In the genomic region with DNA sequence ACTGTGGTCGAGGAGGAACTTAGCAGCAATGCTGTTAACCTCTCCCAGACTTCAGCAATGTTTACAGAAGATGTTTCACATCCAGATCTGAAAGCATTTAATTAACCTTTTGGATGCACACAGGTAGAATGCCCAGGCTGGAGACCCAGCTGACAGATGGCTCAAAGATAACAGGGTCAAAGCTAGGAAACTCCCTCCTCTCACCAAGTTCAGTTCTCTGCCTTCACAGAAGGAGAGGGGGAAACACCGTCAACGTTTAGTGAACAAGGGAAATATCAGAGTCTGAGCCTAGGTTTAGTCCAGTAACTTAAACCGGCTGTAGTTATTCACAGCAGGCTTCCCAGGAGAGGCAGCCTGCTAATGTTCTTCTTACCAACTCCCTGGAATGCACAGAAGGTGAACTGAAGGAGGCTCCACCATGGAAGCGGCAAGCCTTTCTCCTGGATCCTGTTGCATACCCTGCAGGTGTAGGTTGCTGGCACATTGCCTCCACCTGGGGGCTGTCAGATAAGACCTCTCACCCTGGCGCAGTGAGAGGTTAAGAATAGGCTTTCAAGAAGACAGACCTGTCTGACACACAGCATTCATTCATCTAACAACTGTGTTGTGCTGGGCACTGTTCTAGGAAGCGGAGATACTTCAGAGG, we compare ENCODE assay signal across 25 cellular contexts. TPM values are rescaled to one million over a fixed set of nuclear protein-coding genes. Genes with fewer than 3 reads are reported as not detected.
"Had no signal": no experiment of that assay in that cellular context is flagged by ENCODE, and none has a peak within 500 bp of the region (broad histone marks: within the 10 kb centered on the region; RNA-seq: fewer than 3 reads in every experiment).

No MANE protein-coding gene starts in this region.

- H3K27ac ChIP-seq: body of pancreas, colonic mucosa, gastrocnemius medialis, heart left ventricle, left ventricle myocardium inferior, neural progenitor cell, prostate gland, right atrium auricular region, transverse colon, uterus had no signal

- H3K9me3 Mint-ChIP-seq: activated CD4-positive, alpha-beta memory T cell treated with anti-CD3 and anti-CD28 coated beads, Interleukin-2, amount 10 ng/mL, durations not matched to agents 7 days and 5 days; activated T-helper 17 cell treated with anti-CD3 and anti-CD28 coated beads, Interleukin-2, amount 50 U/mL, for 72 hours; memory B cell; neural progenitor cell; T-helper 2 cell treated with Interferon-gamma antibody and Interleukin-4, amounts not matched to agents 5 μg/mL and 100 μg/mL, for 36 hours had no signal

- DNase-seq: activated CD4-positive, alpha-beta memory T cell treated with anti-CD3 and anti-CD28 coated beads, Interleukin-2, amount 10 ng/mL, durations not matched to agents 7 days and 5 days; activated CD4-positive, alpha-beta T cell treated with anti-CD3 and anti-CD28 coated beads for 48 hours; activated CD4-positive, CD25-positive, alpha-beta regulatory T cell; activated naive CD4-positive, alpha-beta T cell treated with Interleukin-2 at 50 U/mL for 16 hours; activated T-cell treated with anti-CD3 and anti-CD28 coated beads, Interleukin-2, amount 50 U/mL, for 1 hour; body of pancreas; central memory CD4-positive, alpha-beta T cell; colonic mucosa; gastrocnemius medialis; heart left ventricle; kidney glomerular epithelial cell; left ventricle myocardium inferior; stimulated activated CD4-positive, alpha-beta T cell treated with anti-CD3 and anti-CD28 coated beads, Interleukin-2, amount 100 ng/mL, for 24 hours; stimulated activated naive CD4-positive, alpha-beta T cell treated with Interleukin-2 at 50 U/mL for 16 hours; substantia nigra; transverse colon; uterus had no signal

- H3K27ac Mint-ChIP-seq: activated CD4-positive, alpha-beta memory T cell treated with anti-CD3 and anti-CD28 coated beads, Interleukin-2, amount 10 ng/mL, durations not matched to agents 7 days and 5 days; activated T-helper 17 cell treated with anti-CD3 and anti-CD28 coated beads, Interleukin-2, amount 50 U/mL, for 72 hours; memory B cell; neural progenitor cell; T-helper 2 cell treated with Interferon-gamma antibody and Interleukin-4, amounts not matched to agents 5 μg/mL and 100 μg/mL, for 36 hours had no signal

- H3K4me1 ChIP-seq: body of pancreas, colonic mucosa, gastrocnemius medialis, heart left ventricle, left ventricle myocardium inferior, neural progenitor cell, prostate gland, right atrium auricular region, transverse colon, uterus had no signal

- ATAC-seq: activated T-helper 17 cell treated with anti-CD3 and anti-CD28 coated beads, Interleukin-2, amount 50 U/mL, for 72 hours; body of pancreas; gastrocnemius medialis; heart left ventricle had no signal

- H3K4me1 Mint-ChIP-seq: memory B cell, neural progenitor cell had no signal

- H3K9me3 ChIP-seq: body of pancreas, colonic mucosa, gastrocnemius medialis, heart left ventricle, left ventricle myocardium inferior, prostate gland, right atrium auricular region, transverse colon, uterus had no signal

- H3K27me3 Mint-ChIP-seq: activated CD4-positive, alpha-beta memory T cell treated with anti-CD3 and anti-CD28 coated beads, Interleukin-2, amount 10 ng/mL, durations not matched to agents 7 days and 5 days; activated T-helper 17 cell treated with anti-CD3 and anti-CD28 coated beads, Interleukin-2, amount 50 U/mL, for 72 hours; memory B cell had no signal

- H3K27me3 ChIP-seq: body of pancreas, colonic mucosa, gastrocnemius medialis, heart left ventricle, neural progenitor cell, right atrium auricular region, transverse colon, uterus had no signal

- H3K4me3 Mint-ChIP-seq: activated CD4-positive, alpha-beta memory T cell treated with anti-CD3 and anti-CD28 coated beads, Interleukin-2, amount 10 ng/mL, durations not matched to agents 7 days and 5 days; activated T-helper 17 cell treated with anti-CD3 and anti-CD28 coated beads, Interleukin-2, amount 50 U/mL, for 72 hours; memory B cell; neural progenitor cell; T-helper 2 cell treated with Interferon-gamma antibody and Interleukin-4, amounts not matched to agents 5 μg/mL and 100 μg/mL, for 36 hours had no signal

RNA-seq across cellular contexts. Expression of a gene that starts 23.5 kb away (rescaled TPM):
- total RNA-seq: activated CD4-positive, alpha-beta memory T cell treated with anti-CD3 and anti-CD28 coated beads, Interleukin-2, amount 10 ng/mL, durations not matched to agents 7 days and 5 days; left ventricle myocardium inferior; osteoblast; right atrium auricular region; skeletal muscle tissue had no signal
